ENCODE assay signal across 25 cellular contexts in genomic region chr3:126714921-126715320, GRCh38.
"Had no signal": no experiment of that assay in that cellular context is flagged by ENCODE, and none has a peak within 500 bp of the region (broad histone marks: within the 10 kb centered on the region; RNA-seq: fewer than 3 reads in every experiment).

No MANE protein-coding gene starts in this region.

- H3K27me3 ChIP-seq: brain microvascular endothelial cell, gastrocnemius medialis, hepatocyte, neural progenitor cell, spleen, suprapubic skin, tibial artery, upper lobe of right lung had no signal

- H3K27me3 Mint-ChIP-seq: activated CD4-positive, alpha-beta memory T cell treated with anti-CD3 and anti-CD28 coated beads, Interleukin-2, amount 10 ng/mL, durations not matched to agents 7 days and 5 days; activated CD4-positive, alpha-beta T cell treated with anti-CD3 and anti-CD28 coated beads, Interleukin-2, amount 10 ng/mL, durations not matched to agents 7 days and 5 days; activated T-cell treated with anti-CD3 and anti-CD28 coated beads, Interleukin-2, amount 50 U/mL, for 24 hours had no signal

- H3K4me3 Mint-ChIP-seq: activated CD4-positive, alpha-beta memory T cell treated with anti-CD3 and anti-CD28 coated beads, Interleukin-2, amount 10 ng/mL, durations not matched to agents 7 days and 5 days; activated CD4-positive, alpha-beta T cell treated with anti-CD3 and anti-CD28 coated beads, Interleukin-2, amount 10 ng/mL, durations not matched to agents 7 days and 5 days; activated T-cell treated with anti-CD3 and anti-CD28 coated beads, Interleukin-2, amount 50 U/mL, for 24 hours; natural killer cell; neural progenitor cell had no signal

- H3K9me3 Mint-ChIP-seq: activated CD4-positive, alpha-beta memory T cell treated with anti-CD3 and anti-CD28 coated beads, Interleukin-2, amount 10 ng/mL, durations not matched to agents 7 days and 5 days; activated CD4-positive, alpha-beta T cell treated with anti-CD3 and anti-CD28 coated beads, Interleukin-2, amount 10 ng/mL, durations not matched to agents 7 days and 5 days; activated T-cell treated with anti-CD3 and anti-CD28 coated beads, Interleukin-2, amount 50 U/mL, for 24 hours; natural killer cell; neural progenitor cell had no signal

- H3K36me3 ChIP-seq: brain microvascular endothelial cell, gastrocnemius medialis, left ventricle myocardium inferior, neural progenitor cell, spleen, suprapubic skin, tibial artery, upper lobe of right lung had no signal

- H3K4me3 ChIP-seq: gastrocnemius medialis, hepatocyte, left ventricle myocardium inferior, lung, neural progenitor cell, spleen, suprapubic skin, tibial artery, upper lobe of right lung had no signal

- H3K36me3 Mint-ChIP-seq: natural killer cell, neural progenitor cell had no signal

- H3K9ac ChIP-seq: neural progenitor cell had no signal

- H3K27ac Mint-ChIP-seq: activated CD4-positive, alpha-beta memory T cell treated with anti-CD3 and anti-CD28 coated beads, Interleukin-2, amount 10 ng/mL, durations not matched to agents 7 days and 5 days; activated CD4-positive, alpha-beta T cell treated with anti-CD3 and anti-CD28 coated beads, Interleukin-2, amount 10 ng/mL, durations not matched to agents 7 days and 5 days; activated T-cell treated with anti-CD3 and anti-CD28 coated beads, Interleukin-2, amount 50 U/mL, for 24 hours; natural killer cell; neural progenitor cell had no signal

- H3K4me1 Mint-ChIP-seq: activated CD4-positive, alpha-beta memory T cell treated with anti-CD3 and anti-CD28 coated beads, Interleukin-2, amount 10 ng/mL, durations not matched to agents 7 days and 5 days; activated CD4-positive, alpha-beta T cell treated with anti-CD3 and anti-CD28 coated beads, Interleukin-2, amount 10 ng/mL, durations not matched to agents 7 days and 5 days had no signal

- ATAC-seq: gastrocnemius medialis, natural killer cell, right cardiac atrium, upper lobe of right lung had no signal

- H3K27ac ChIP-seq: brain microvascular endothelial cell, epithelial cell of prostate, gastrocnemius medialis, hepatocyte, left ventricle myocardium inferior, neural progenitor cell, spleen, suprapubic skin, tibial artery, upper lobe of right lung had no signal

- H3K9me3 ChIP-seq: gastrocnemius medialis, left ventricle myocardium inferior, spleen, suprapubic skin, tibial artery, upper lobe of right lung had no signal

- H3K4me1 ChIP-seq: gastrocnemius medialis, left ventricle myocardium inferior, neural progenitor cell, suprapubic skin, tibial artery, upper lobe of right lung had no signal

- DNase-seq: activated CD4-positive, alpha-beta memory T cell treated with anti-CD3 and anti-CD28 coated beads, Interleukin-2, amount 10 ng/mL, durations not matched to agents 7 days and 5 days; activated CD4-positive, alpha-beta T cell treated with anti-CD3 and anti-CD28 coated beads for 1 hour; activated CD4-positive, alpha-beta T cell treated with anti-CD3 and anti-CD28 coated beads, Interleukin-2, amount 10 ng/mL, durations not matched to agents 7 days and 5 days; activated CD8-positive, alpha-beta memory T cell treated with anti-CD3 and anti-CD28 coated beads, Interleukin-2, amount 50 U/mL, for 48 hours; activated gamma-delta T cell treated with Interleukin-2 at 50 U/mL for 16 hours; activated naive CD4-positive, alpha-beta T cell treated with anti-CD3 and anti-CD28 coated beads, Interleukin-2, amount 50 U/mL, for 16 hours; activated T-cell treated with anti-CD3 and anti-CD28 coated beads, Interleukin-2, amount 50 U/mL, for 24 hours; amniotic stem cell; brain microvascular endothelial cell; cortex of kidney; gastrocnemius medialis; islet precursor cell; left ventricle myocardium inferior; mesendoderm; natural killer cell; right cardiac atrium; spleen; stimulated activated naive CD4-positive, alpha-beta T cell; tibial artery; upper lobe of right lung had no signal
